ENCODE assay signal across 8 cellular contexts in genomic region chr9:83707518-83707767, GRCh38. TPM values are rescaled to one million over a fixed set of nuclear protein-coding genes. Genes with fewer than 3 reads are reported as not detected.
DNase-seq lines count a peak whose midpoint lies in the region; ATAC-seq, FAIRE-seq and TF ChIP-seq lines count a peak whose summit lies in the region.

No MANE protein-coding gene starts in this region.

- H3K36me3 ChIP-seq in Peyer's patch, result no peaks in the 10 kb centered on the region
- H3K36me3 ChIP-seq in liver (ENCODE audit: control insufficient read depth in 4 of 4, insufficient read depth in 3 of 4, low read depth in 1 of 4, low read length in 3 of 4), result no peaks in the 10 kb centered on the region

- H3K4me1 Mint-ChIP-seq in MCF 10A (ENCODE audit: insufficient read depth, unreplicated experiment), result peaks cover 17% of the 10 kb centered on the region
- H3K4me1 Mint-ChIP-seq in stimulated activated memory B cell treated with anti-CD40 and anti-IgM and Interleukin-4, amounts not matched to agents 10 μg/mL and 1 μg/mL and 100 μg/mL, for 72 hours, result peaks cover 36% of the 10 kb centered on the region

- peak overlapping the region; percentile 78 for H3K4me2 ChIP-seq in A549

- intact Hi-C loops in MCF 10A (cut with micrococcal nuclease), result loop anchor here (5.0 kb wide), 1 partner anchor 85 kb away; the partner anchor contains the start of gene IDNK

- ATAC-seq in A549 (peak; percentile 93 to 95), GM18519 (IDR thresholded peaks at IDR 0.05; ENCODE audit: low FRiP score, unreplicated experiment) (peak; percentile 17), HG03039 (IDR thresholded peaks at IDR 0.05; ENCODE audit: unreplicated experiment) (peak; percentile 42)
- peak; percentile 73 for ATAC-seq in stimulated activated memory B cell treated with anti-CD40 and anti-IgM and Interleukin-4, amounts not matched to agents 10 μg/mL and 1 μg/mL and 100 μg/mL, for 72 hours

- H3K27me3 Mint-ChIP-seq in MCF 10A (ENCODE audit: insufficient read depth, unreplicated experiment), result no peaks in the 10 kb centered on the region
- no peaks in the 10 kb centered on the region for H3K27me3 Mint-ChIP-seq in stimulated activated memory B cell treated with anti-CD40 and anti-IgM and Interleukin-4, amounts not matched to agents 10 μg/mL and 1 μg/mL and 100 μg/mL, for 72 hours

- peak overlapping the region; percentile 99 for H3K4me3 Mint-ChIP-seq in MCF 10A (ENCODE audit: unreplicated experiment)
- peak overlapping the region; percentile 100 for H3K4me3 Mint-ChIP-seq in stimulated activated memory B cell treated with anti-CD40 and anti-IgM and Interleukin-4, amounts not matched to agents 10 μg/mL and 1 μg/mL and 100 μg/mL, for 72 hours

- H3K36me3 Mint-ChIP-seq in MCF 10A (ENCODE audit: insufficient read depth, unreplicated experiment), result peaks cover 5% of the 10 kb centered on the region
- H3K36me3 Mint-ChIP-seq in stimulated activated memory B cell treated with anti-CD40 and anti-IgM and Interleukin-4, amounts not matched to agents 10 μg/mL and 1 μg/mL and 100 μg/mL, for 72 hours, result peaks cover 22% of the 10 kb centered on the region

- peak overlapping the region; percentile 76 for H3K4me3 ChIP-seq in A549
- peak overlapping the region; percentile 69 to 90 (median 84) for H3K4me3 ChIP-seq in Peyer's patch
- peak overlapping the region; percentile 82 to 93 (median 86) for H3K4me3 ChIP-seq in liver (ENCODE audit: low read depth in 1 of 3, low read length in 3 of 3)

- no peaks in the 10 kb centered on the region for H3K9me3 Mint-ChIP-seq in MCF 10A (ENCODE audit: unreplicated experiment)
- H3K9me3 Mint-ChIP-seq in stimulated activated memory B cell treated with anti-CD40 and anti-IgM and Interleukin-4, amounts not matched to agents 10 μg/mL and 1 μg/mL and 100 μg/mL, for 72 hours, result no peaks in the 10 kb centered on the region

- TF ChIP-seq RAD21 in A549 (conservative IDR thresholded peaks at IDR 0.05 in 1 of 2, IDR thresholded peaks at IDR 0.05 in 1 of 2), result no peak
- TF ChIP-seq RAD21 in liver (IDR thresholded peaks at IDR 0.05), result no peak

- CTCF ChIA-PET in A549 (lab: Yijun Ruan, JAX), result interaction anchor here (1.1 to 1.6 kb wide), 3 partner anchors 19 to 87 kb away, joined by 3 to 4 read pairs (median 3); no protein-coding TSS in a partner anchor
- CTCF ChIA-PET in MCF 10A (lab: Yijun Ruan, JAX), result interaction anchor here (0.6 to 2.1 kb wide), 3 partner anchors 11 to 207 kb away, joined by 3 to 10 read pairs (median 8); partner anchors contain the start of gene IDNK

- no TSS peak for BruUV-seq in MCF 10A (replicated peaks; lab: Mats Ljungman, UMichigan)

- POLR2A ChIA-PET in A549 (lab: Yijun Ruan, JAX), result interaction anchor here (0.6 to 1.7 kb wide), 9 partner anchors 8 to 488 kb away, joined by 3 to 12 read pairs (median 4); partner anchors contain the start of genes IDNK and KIF27
- POLR2A ChIA-PET in MCF 10A (lab: Yijun Ruan, JAX), result interaction anchor here (0.6 to 3.3 kb wide), 27 partner anchors 8 to 1879 kb away, joined by 3 to 22 read pairs (median 4); partner anchors contain the start of genes IDNK and KIF27

- TF ChIP-seq POLR2A in A549 (IDR thresholded peaks at IDR 0.05; ENCODE audit: low read length) (no peak), Peyer's patch (IDR thresholded peaks at IDR 0.05) (no peak)

- H3K27ac ChIP-seq in A549 (peak overlapping the region; percentile 94 to 100), Peyer's patch (peak overlapping the region; percentile 93 to 99 (median 97)), liver (ENCODE audit: low read depth in 1 of 2, low read length in 2 of 2) (peak overlapping the region; percentile 99 to 100)

- H3K9me3 ChIP-seq in A549 (no peaks in the 10 kb centered on the region), Peyer's patch (no peaks in the 10 kb centered on the region), liver (ENCODE audit: control insufficient read depth in 4 of 4, low read length in 3 of 4) (no peaks in the 10 kb centered on the region)

- TF ChIP-seq EP300 in A549 (IDR thresholded peaks at IDR 0.05), result no peak

- DNase-seq in A549 (ENCODE audit: low read depth in 1 of 2, low spot score in 1 of 2), result peak in 1 of 2 experiments; percentile 79
- no peak for DNase-seq in Peyer's patch
- DNase-seq in MCF 10A (ENCODE audit: unreplicated experiment), result peak; percentile 77
- DNase-seq in A172 (ENCODE audit: low spot score), result no peak

- H3K27ac Mint-ChIP-seq in MCF 10A (ENCODE audit: low read depth, unreplicated experiment), result peak overlapping the region; percentile 99
- H3K27ac Mint-ChIP-seq in stimulated activated memory B cell treated with anti-CD40 and anti-IgM and Interleukin-4, amounts not matched to agents 10 μg/mL and 1 μg/mL and 100 μg/mL, for 72 hours, result peak overlapping the region; percentile 100

- 0% methylated on average over 2 of the region's 26 CpGs for WGBS in A549 (ENCODE audit: missing lambda C conversion rate)
- under 1% methylated on average over 26 of the region's 26 CpGs for WGBS in liver

- H3K4me1 ChIP-seq in A549 (peaks cover 11% of the 10 kb centered on the region; the same call in 1 of the 3 replicates), Peyer's patch (peaks cover 0 to 21% (median 2%) of the 10 kb centered on the region in 4 donors), liver (ENCODE audit: control insufficient read depth in 4 of 4, insufficient read depth in 4 of 4, low read length in 3 of 4) (peaks cover 4 to 33% (median 5%) of the 10 kb centered on the region in 4 donors)

- peak overlapping the region; percentile 77 to 100 for H3K9ac ChIP-seq in liver (ENCODE audit: low read depth in 1 of 2, low read length in 2 of 2)

- H3K27me3 ChIP-seq in Peyer's patch (no peaks in the 10 kb centered on the region), liver (ENCODE audit: control insufficient read depth in 4 of 4, insufficient read depth in 4 of 4, low read length in 3 of 4) (no peaks in the 10 kb centered on the region)

- TF ChIP-seq CTCF in A549 (IDR thresholded peaks at IDR 0.05), result no peak
- no peak for TF ChIP-seq CTCF in Peyer's patch (IDR thresholded peaks at IDR 0.05)
- TF ChIP-seq CTCF in MCF 10A (IDR thresholded peaks at IDR 0.05; ENCODE audit: unreplicated experiment), result no peak
- TF ChIP-seq CTCF in liver (IDR thresholded peaks at IDR 0.05; ENCODE audit: low read depth, low read length, missing input control), result no peak

- no peak for FAIRE-seq in A549 (lab: Jason Lieb, UNC)

TF ChIP-seq in A549, 52 proteins besides CTCF, POLR2A, EP300 and RAD21:
- no peak for TF ChIP-seq BHLHE40 (IDR thresholded peaks at IDR 0.05; ENCODE audit: low read depth, low read length)
- no peak for TF ChIP-seq FOSL2 (IDR thresholded peaks at IDR 0.05)
- TF ChIP-seq FOSL2 (CRISPR knock-in tag; IDR thresholded peaks at IDR 0.05), result peak; percentile 52

TF ChIP-seq in liver, 16 proteins besides CTCF, POLR2A, EP300 and RAD21:
- TF ChIP-seq FOXA2 (IDR thresholded peaks at IDR 0.05), result no peak
- TF ChIP-seq FOXA1 (IDR thresholded peaks at IDR 0.05), result no peak
- TF ChIP-seq EGR1 (IDR thresholded peaks at IDR 0.05; ENCODE audit: low read depth in 2 of 2), result no peak
- no peak for TF ChIP-seq YY1 (IDR thresholded peaks at IDR 0.05)

RNA-seq across cellular contexts. Expression of gene UBQLN1, which starts 0.3 kb away (rescaled TPM):
- polyA plus RNA-seq in A549 (2011; rRNA removed), result 187 and 220 TPM in 2 replicates
- polyA plus RNA-seq in A549 (2012; cell fraction: cytosol; rRNA removed), result 63.5 and 84.5 TPM in 2 replicates
- 49.5 and 53.1 TPM in 2 replicates for polyA plus RNA-seq in A549 (2012; cell fraction: nucleus; rRNA removed)
- polyA plus RNA-seq in A549 (2017; fragmentation: RNase III; extraction: RNeasy Plus Mini Kit Qiagen cat#74134 plus additional on column Dnase treatment), result 87.5 to 93.5 TPM (median 90.0 TPM) in 3 replicates
- polyA minus RNA-seq in A549 (2011; rRNA and poly(A)+ RNA removed), result 268 and 397 TPM in 2 replicates
- 100 to 1,000 TPM in 2 of 4 donors, 10 to 100 TPM in 2; 65.3 to 117 (median 94.9) TPM for total RNA-seq in Peyer's patch
- 146 and 169 TPM in 2 replicates for total RNA-seq in MCF 10A (2022)
- 10 to 100 TPM; 77.3 to 88.8 TPM for total RNA-seq in liver
- polyA plus RNA-seq in liver, result 10 to 100 TPM; 42.7 to 48.9 TPM
- 194 and 197 TPM in 2 replicates for total RNA-seq in A172 (2014; rRNA removed; shearing (Covaris generic))

Comparison
In these comparisons a context has a peak if more than half of its experiments do, and no peak if none do; other contexts are left out.
1. ATAC-seq: peak in every context shown above with its lines; median percentile 94 in A549; 73 in stimulated activated memory B cell treated with anti-CD40 and anti-IgM and Interleukin-4, amounts not matched to agents 10 μg/mL and 1 μg/mL and 100 μg/mL, for 72 hours; 42 in HG03039; 17 in GM18519.